ENCODE assay signal across 8 cellular contexts in the genomic region with DNA sequence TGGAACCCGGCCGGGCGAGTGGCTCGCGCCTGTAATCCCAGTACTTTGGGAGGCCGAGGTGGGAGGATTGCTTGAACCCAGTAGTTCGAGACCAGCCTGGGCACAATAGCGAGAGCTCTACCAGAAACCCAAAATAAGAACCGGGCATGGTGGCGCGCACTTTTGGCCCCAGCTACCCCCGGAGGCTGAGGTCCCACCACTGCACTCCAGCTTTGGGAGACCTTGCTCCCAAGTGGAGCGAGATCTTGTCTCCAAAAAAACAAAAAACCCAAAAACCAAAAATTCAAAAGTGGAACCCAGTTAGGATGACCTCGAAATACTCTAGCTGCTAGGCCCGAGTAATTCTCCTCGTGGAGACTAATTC. TPM values are rescaled to one million over a fixed set of nuclear protein-coding genes. Genes with fewer than 3 reads are reported as not detected.
A peak's percentile ranks its signal among the peaks of the same experiment; 100 is the strongest.
DNase-seq lines count a peak whose midpoint lies in the region; ATAC-seq and TF ChIP-seq lines count a peak whose summit lies in the region.

No MANE protein-coding gene starts in this region.

- H3K4me3 ChIP-seq in AG10803 (ENCODE audit: low read length) (peak overlapping the region; percentile 90), KMS-11 (IDR thresholded peaks at IDR 0.05; ENCODE audit: insufficient read depth, low read depth, low read length) (no peak overlapping the region), choroid plexus epithelial cell (ENCODE audit: low read depth, low read length) (peak overlapping the region; percentile 95)

- H3K27ac ChIP-seq in KMS-11: no peak overlapping the region

- H3K4me3 Mint-ChIP-seq in naive B cell: peak overlapping the region; percentile 84 to 96 (median 92)

- H3K27me3 ChIP-seq in KMS-11 (ENCODE audit: insufficient read depth, low read depth): no peaks in the 10 kb centered on the region

- no peaks in the 10 kb centered on the region for H3K36me3 Mint-ChIP-seq in naive B cell

- H3K4me1 Mint-ChIP-seq in naive B cell: peaks cover 20 to 46% (median 36%) of the 10 kb centered on the region in 3 donors

- peaks cover 27% of the 10 kb centered on the region for H3K4me1 ChIP-seq in KMS-11 (ENCODE audit: low read depth, poor library complexity, severe bottlenecking)

- H3K9me3 Mint-ChIP-seq in naive B cell: no peaks in the 10 kb centered on the region

- H3K27ac Mint-ChIP-seq in naive B cell: peak overlapping the region; percentile 91 to 97 (median 92)

- DNase-seq in AG10803 (ENCODE audit: low read depth): no peak
- DNase-seq in choroid plexus epithelial cell (ENCODE audit: low read depth): no peak
- DNase-seq in naive B cell: no peak
- no peak for DNase-seq in AG08395 (ENCODE audit: low spot score)
- no peak for DNase-seq in GM19240 (ENCODE audit: insufficient read length, low spot score)
- DNase-seq in T1000 (lab: John Stamatoyannopoulos, UW): no peak

- H3K4me2 ChIP-seq in KMS-11: peak overlapping the region; percentile 57; the same call in 1 of the 2 replicates

- ATAC-seq in naive B cell (ENCODE audit: low read depth in 2 of 2) (no peak), HG03354 (IDR thresholded peaks at IDR 0.05; ENCODE audit: poor library complexity, severe bottlenecking, unreplicated experiment) (no peak)

- TF ChIP-seq CTCF in AG10803 (conservative IDR thresholded peaks at IDR 0.05; ENCODE audit: low read length) (no peak), KMS-11 (conservative IDR thresholded peaks at IDR 0.05; ENCODE audit: low read depth, low read length) (no peak), choroid plexus epithelial cell (conservative IDR thresholded peaks at IDR 0.05; ENCODE audit: low read depth, low read length) (no peak)

- peaks cover 5% of the 10 kb centered on the region; the same call in 1 of the 2 replicates for H4K20me1 ChIP-seq in KMS-11 (ENCODE audit: insufficient read depth)

- no peaks in the 10 kb centered on the region for H3K36me3 ChIP-seq in KMS-11 (ENCODE audit: insufficient read depth)

- no peaks in the 10 kb centered on the region for H3K27me3 Mint-ChIP-seq in naive B cell

- peaks cover 20% of the 10 kb centered on the region; the same call in 1 of the 2 replicates for H3K79me2 ChIP-seq in KMS-11 (ENCODE audit: insufficient read depth, low read depth)

- H3K9ac ChIP-seq in KMS-11: peak overlapping the region; percentile 66; the same call in 1 of the 2 replicates

- peak overlapping the region; percentile 82 for H2AFZ ChIP-seq in KMS-11 (ENCODE audit: low read depth)

RNA-seq across cellular contexts. Expression of a gene that starts 0.8 kb away (rescaled TPM):
- 10 to 100 TPM; 55.8 to 84.7 (median 61.4) TPM for polyA plus RNA-seq in naive B cell (ENCODE audit: low read depth in 6 of 6)

RNA-seq across cellular contexts. Expression of a gene that starts 20.4 kb away (rescaled TPM):
- 100 to 1,000 TPM in 1 of 6 donors, 10 to 100 TPM in 5; 47.2 to 107 (median 56.9) TPM for polyA plus RNA-seq in naive B cell (ENCODE audit: low read depth in 6 of 6)

RNA-seq across cellular contexts. Expression of a gene that starts 26.5 kb away (rescaled TPM):
- not detected for polyA plus RNA-seq in naive B cell (ENCODE audit: low read depth in 6 of 6)

RNA-seq across cellular contexts. Expression of a gene that starts 55.5 kb away (rescaled TPM):
- 1 to 10 TPM in 3 of 6 donors, under 1 TPM in 2, not detected in 1; 0.70 to 1.4 (median 1.1) TPM for polyA plus RNA-seq in naive B cell (ENCODE audit: low read depth in 6 of 6)
